Comparison of ENCODE assay signal across 1 cellular context in the genomic region with DNA sequence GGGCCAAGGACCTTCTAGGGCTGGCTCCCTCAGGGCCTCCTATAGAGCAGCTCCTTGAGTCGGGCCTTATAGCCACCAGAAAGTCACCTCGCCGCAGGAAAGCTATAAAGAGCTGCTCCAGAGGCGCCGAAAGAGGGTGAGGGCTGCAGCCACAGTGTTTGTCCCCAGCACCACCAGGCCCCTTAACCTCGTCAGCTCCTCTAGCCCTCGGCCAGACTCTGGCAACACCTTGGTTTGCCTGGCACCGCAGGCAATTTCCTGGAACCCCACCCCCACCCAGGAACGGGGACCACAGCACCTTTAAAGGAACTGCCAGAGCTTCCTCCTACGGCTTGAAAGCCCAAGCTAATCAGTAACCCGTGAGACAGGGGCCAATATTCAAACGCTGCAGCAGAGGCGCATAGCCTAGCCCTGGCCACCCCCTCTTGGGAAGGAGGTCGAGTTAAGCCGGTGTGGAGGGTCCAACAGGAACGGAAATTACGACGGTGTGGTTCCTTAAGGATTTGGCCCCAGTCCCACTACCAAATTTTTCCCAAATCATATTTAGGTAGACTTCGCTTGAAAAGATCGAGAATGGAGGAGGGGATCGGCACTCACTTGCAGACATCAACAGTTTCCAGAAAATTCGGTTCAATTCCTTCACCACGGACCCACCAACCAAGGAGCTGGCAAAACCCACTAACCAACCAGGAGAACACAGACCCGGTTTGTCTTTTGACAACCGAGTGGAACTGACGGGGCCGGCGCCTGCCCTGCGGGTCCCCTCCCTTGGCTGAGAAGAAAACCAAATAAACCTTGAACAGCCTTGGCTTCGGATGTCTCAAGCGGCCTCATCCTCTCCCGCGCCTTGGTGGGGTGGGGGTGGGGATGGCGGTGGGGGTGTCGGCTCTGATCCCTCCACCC.
TF ChIP-seq lines count a peak whose summit lies in the region.

No MANE protein-coding gene starts in this region.

TF ChIP-seq in HepG2, 621 proteins besides CTCF, POLR2A, EP300 and RAD21:
- TF ChIP-seq SMAD9 (CRISPR knock-in tag; IDR thresholded peaks at IDR 0.05) = no peak
- no peak for TF ChIP-seq ZNF567 (CRISPR knock-in tag; IDR thresholded peaks at IDR 0.05; ENCODE audit: borderline replicate concordance)
- no peak for TF ChIP-seq HNRNPLL (IDR thresholded peaks at IDR 0.05; ENCODE audit: low read depth, low read length, poor library complexity, severe bottlenecking)
- no peak for TF ChIP-seq MZF1 (CRISPR knock-in tag; IDR thresholded peaks at IDR 0.05; ENCODE audit: borderline replicate concordance)
- TF ChIP-seq FLYWCH1 (CRISPR knock-in tag; IDR thresholded peaks at IDR 0.05) = no peak
- peak; percentile 96 for TF ChIP-seq EZH2 (conservative IDR thresholded peaks at IDR 0.05; ENCODE audit: low read depth, low read length)
- no peak for TF ChIP-seq ZNF562 (CRISPR knock-in tag; IDR thresholded peaks at IDR 0.05; ENCODE audit: borderline replicate concordance)
